In genomic region chr15:70156781-70157261, GRCh38 we compare ENCODE assay signal across 10 cellular contexts. TPM values are rescaled to one million over a fixed set of nuclear protein-coding genes. Genes with fewer than 3 reads are reported as not detected.
A peak's percentile ranks its signal among the peaks of the same experiment; 100 is the strongest.
DNase-seq lines count a peak whose midpoint lies in the region; ATAC-seq and TF ChIP-seq lines count a peak whose summit lies in the region.
"Had no signal": no experiment of that assay in that cellular context is flagged by ENCODE, and none has a peak within 500 bp of the region (broad histone marks: within the 10 kb centered on the region; RNA-seq: fewer than 3 reads in every experiment).

No MANE protein-coding gene starts in this region.

- peaks cover 10% of the 10 kb centered on the region for H3K27me3 Mint-ChIP-seq in activated T-cell treated with anti-CD3 and anti-CD28 coated beads, Interleukin-2, amount 50 U/mL, for 4 hours (ENCODE audit: low read depth)

- no peak overlapping the region for H3K4me2 ChIP-seq in neuronal stem cell (ENCODE audit: insufficient read depth, low read length, poor library complexity, severe bottlenecking)
- H3K4me2 ChIP-seq: BLaER1 had no signal

- H3K14ac ChIP-seq in neuronal stem cell (ENCODE audit: low read length): peak overlapping the region; percentile 60

- H4K91ac ChIP-seq in neuronal stem cell (ENCODE audit: low read depth, low read length, poor library complexity): no peak overlapping the region

- WGBS in neuronal stem cell (ENCODE audit: extremely low coverage in 2 of 2, insufficient read length in 2 of 2, insufficient replicate concordance in 1 of 2), 2 donors: no CpG with 5 or more reads among the region's 15 CpGs

- H3K36me3 Mint-ChIP-seq in activated T-cell treated with anti-CD3 and anti-CD28 coated beads, Interleukin-2, amount 50 U/mL, for 4 hours (ENCODE audit: insufficient read depth): no peaks in the 10 kb centered on the region

- no peak for ATAC-seq in activated T-cell treated with anti-CD3 and anti-CD28 coated beads, Interleukin-2, amount 50 U/mL, for 4 hours
- ATAC-seq in GM18502 (IDR thresholded peaks at IDR 0.05; ENCODE audit: poor library complexity, unreplicated experiment): no peak

- no peaks in the 10 kb centered on the region for H3K36me3 ChIP-seq in neuronal stem cell (replicated peaks in 1 of 2; ENCODE audit: control insufficient read depth in 2 of 2, insufficient read depth in 2 of 2, low read length in 2 of 2)
- H3K36me3 ChIP-seq: BLaER1 had no signal

- H2AK5ac ChIP-seq in neuronal stem cell (ENCODE audit: low read depth, low read length): peak overlapping the region; percentile 28

- H2BK120ac ChIP-seq in neuronal stem cell (ENCODE audit: low read depth, low read length): no peak overlapping the region

- peaks cover 4 to 6% of the 10 kb centered on the region in 2 donors for H3K4me1 ChIP-seq in neuronal stem cell (ENCODE audit: control insufficient read depth in 2 of 2, insufficient read depth in 1 of 2, low read depth in 1 of 2, low read length in 2 of 2)

- no peak overlapping the region for H3K4me3 ChIP-seq in epithelial cell of esophagus (ENCODE audit: low read length)
- no peak overlapping the region for H3K4me3 ChIP-seq in neuronal stem cell (ENCODE audit: low read length in 2 of 2)
- H3K4me3 ChIP-seq: BLaER1 had no signal

- no peaks in the 10 kb centered on the region for H3K9me3 Mint-ChIP-seq in activated T-cell treated with anti-CD3 and anti-CD28 coated beads, Interleukin-2, amount 50 U/mL, for 4 hours

- no peaks in the 10 kb centered on the region for H3K79me1 ChIP-seq in neuronal stem cell (ENCODE audit: low read depth, low read length)

- H3K9me3 ChIP-seq in neuronal stem cell (replicated peaks in 1 of 2; ENCODE audit: control insufficient read depth in 2 of 2, insufficient read depth in 1 of 2, low read depth in 1 of 2, low read length in 2 of 2): no peaks in the 10 kb centered on the region
- H3K9me3 ChIP-seq: BLaER1 had no signal

- H4K8ac ChIP-seq in neuronal stem cell (ENCODE audit: low read depth, low read length): no peak overlapping the region

- DNase-seq in AG08396 (ENCODE audit: low spot score) (peak; percentile 61), NCI-H146 treated with DMSO at 0.1 percent for 48 hours (lab: John Stamatoyannopoulos, UW; ENCODE audit: unreplicated experiment) (peak; percentile 38), epithelial cell of esophagus (ENCODE audit: low read depth) (peak; percentile 21), neuronal stem cell (ENCODE audit: low spot score) (no peak), OCI-M2 (lab: John Stamatoyannopoulos, UW; ENCODE audit: unreplicated experiment) (no peak), NCI-H128 (lab: John Stamatoyannopoulos, UW; ENCODE audit: unreplicated experiment) (no peak)
- DNase-seq in activated T-cell treated with anti-CD3 and anti-CD28 coated beads, Interleukin-2, amount 50 U/mL, for 4 hours: no peak
- DNase-seq: NCI-H187 treated with DMSO at 0.1 percent for 48 hours had no signal

- no peak overlapping the region for H2BK5ac ChIP-seq in neuronal stem cell (ENCODE audit: low read length)

- H2BK12ac ChIP-seq in neuronal stem cell (ENCODE audit: low read length): no peak overlapping the region

- H3K9ac ChIP-seq in neuronal stem cell (ENCODE audit: low read depth, low read length, poor library complexity): no peak overlapping the region
- H3K9ac ChIP-seq: BLaER1 had no signal

- H3K27me3 ChIP-seq in neuronal stem cell (ENCODE audit: control insufficient read depth in 3 of 3, insufficient read depth in 3 of 3, low read depth in 1 of 3, low read length in 3 of 3): peaks cover 0 to 49% (median 3%) of the 10 kb centered on the region in 3 experiments
- H3K27me3 ChIP-seq: BLaER1 had no signal

- no peak overlapping the region for H3K27ac ChIP-seq in neuronal stem cell (replicated peaks; ENCODE audit: low read length)
- H3K27ac ChIP-seq: BLaER1 had no signal

- H3K4ac ChIP-seq in neuronal stem cell (ENCODE audit: low read length): no peak overlapping the region

- H3K4me1 Mint-ChIP-seq in activated T-cell treated with anti-CD3 and anti-CD28 coated beads, Interleukin-2, amount 50 U/mL, for 4 hours (ENCODE audit: low read depth): peaks cover 2% of the 10 kb centered on the region

- H3K23ac ChIP-seq in neuronal stem cell (ENCODE audit: low read depth, low read length, poor library complexity): no peak overlapping the region

- peak overlapping the region; percentile 36 for H3K18ac ChIP-seq in neuronal stem cell (ENCODE audit: low read length)

- H3K4me3 Mint-ChIP-seq in activated T-cell treated with anti-CD3 and anti-CD28 coated beads, Interleukin-2, amount 50 U/mL, for 4 hours: no peak overlapping the region

- H2BK15ac ChIP-seq in neuronal stem cell (ENCODE audit: low read length): no peak overlapping the region

- no peak for TF ChIP-seq CTCF in epithelial cell of esophagus (IDR thresholded peaks at IDR 0.05; ENCODE audit: insufficient read depth, low read depth, low read length, missing control alignments)

- H2AFZ ChIP-seq in neuronal stem cell (ENCODE audit: low read length): no peak overlapping the region

RNA-seq across cellular contexts. Expression of gene TLE3, which starts 59.1 kb away (rescaled TPM):
- polyA plus RNA-seq in neuronal stem cell (2013, experiment 1 of 2): 27.4 TPM
- polyA plus RNA-seq in neuronal stem cell (2013, experiment 2 of 2): 29.0 TPM
- 100 to 1,000 TPM; 115 to 153 (median 139) TPM for total RNA-seq in activated T-cell treated with anti-CD3 and anti-CD28 coated beads, Interleukin-2, amount 50 U/mL, for 4 hours

Comparison
In these comparisons a context has a peak if more than half of its experiments do, and no peak if none do; other contexts are left out.
1. DNase-seq: peak in AG08396 (single experiment), NCI-H146 treated with DMSO at 0.1 percent for 48 hours (single experiment) and epithelial cell of esophagus (single experiment); none in neuronal stem cell (single experiment), activated T-cell treated with anti-CD3 and anti-CD28 coated beads, Interleukin-2, amount 50 U/mL, for 4 hours (single experiment), OCI-M2 (single experiment) and NCI-H128 (single experiment).